In the genomic region with DNA sequence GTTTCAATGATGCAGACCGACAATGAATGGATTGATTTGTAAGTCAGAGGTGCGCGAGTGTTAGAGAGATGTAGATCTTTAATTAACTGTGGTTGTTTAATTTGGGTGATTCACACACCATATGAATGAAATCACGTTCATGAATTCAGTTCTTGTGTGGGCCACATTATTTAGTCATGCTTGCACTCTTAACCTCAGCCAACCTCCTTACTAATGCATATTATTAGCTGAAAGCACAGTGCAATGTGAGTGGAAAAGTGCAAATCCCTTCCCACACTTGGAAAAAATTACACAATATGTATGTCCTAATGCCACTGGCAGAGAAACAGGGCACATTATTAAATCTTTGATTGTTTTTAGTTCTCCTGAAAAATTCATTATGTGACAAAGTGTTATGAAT, we compare ENCODE assay signal across 33 cellular contexts.
DNase-seq lines count a peak whose midpoint lies in the region; ATAC-seq, FAIRE-seq and TF ChIP-seq lines count a peak whose summit lies in the region.
"Had no signal": no experiment of that assay in that cellular context is flagged by ENCODE, and none has a peak within 500 bp of the region (broad histone marks: within the 10 kb centered on the region; RNA-seq: fewer than 3 reads in every experiment).

No MANE protein-coding gene starts in this region.

- DNase-seq in BJ (ENCODE audit: low read depth), result peak; percentile 31
- DNase-seq in IMR-90, result peak; percentile 63
- DNase-seq in epithelial cell of esophagus (ENCODE audit: low read depth), result peak; percentile 60
- peak; percentile 49 for DNase-seq in mesenchymal stem cell
- no peak for DNase-seq in chondrocyte (ENCODE audit: low spot score)
- DNase-seq in cortex of kidney (lab: John Stamatoyannopoulos, UW), result no peak
- DNase-seq in kidney, result no peak
- DNase-seq: activated CD4-positive, alpha-beta T cell treated with anti-CD3 and anti-CD28 coated beads for 48 hours; activated CD8-positive, alpha-beta memory T cell treated with anti-CD3 and anti-CD28 coated beads for 24 hours; activated effector memory CD4-positive, alpha-beta T cell treated with Interleukin-2 at 50 U/mL for 16 hours; activated naive CD8-positive, alpha-beta T cell treated with anti-CD3 and anti-CD28 coated beads for 36 hours; cerebellar nuclear complex; COR-L47; hippocampal formation; KBM-7; MG63; NCI-H2029 treated with DMSO at 0.1 percent for 48 hours; NCI-H2227 treated with DMSO at 0.1 percent for 48 hours; NCI-H526 treated with DMSO at 0.1 percent for 48 hours; right lobe of liver; SHP77; stimulated activated naive CD4-positive, alpha-beta T cell treated with Interleukin-2 at 50 U/mL for 16 hours; WERI-Rb-1 had no signal

- no peak for TF ChIP-seq RAD21 in IMR-90 (IDR thresholded peaks at IDR 0.05; ENCODE audit: low read length)

- no peak for FAIRE-seq in kidney (lab: Jason Lieb, UNC)
- FAIRE-seq: A549, H54, HTR-8/SVneo had no signal

- intact Hi-C loops in IMR-90 (cut with micrococcal nuclease) (no loop called here), kidney (cut with DNase I) (no loop called here)

- no peak overlapping the region for H3K4ac ChIP-seq in IMR-90 (ENCODE audit: low read depth, low read length)
- no peak overlapping the region for H3K4ac ChIP-seq in mesenchymal stem cell (ENCODE audit: low read depth in 1 of 2, low read length in 2 of 2)

- dilution Hi-C loops in IMR-90 (cut with HindIII; ENCODE audit: low sequenced_read_pairs, unreplicated experiment), result no loop called here

- H3K9me3 ChIP-seq in IMR-90 (ENCODE audit: control insufficient read depth, insufficient read depth, low read length) (no peaks in the 10 kb centered on the region; the same call in 1 of the 2 replicates), mesenchymal stem cell (ENCODE audit: control insufficient read depth, low read length) (peaks cover 6% of the 10 kb centered on the region), kidney (ENCODE audit: control insufficient read depth in 1 of 2, low read length in 2 of 2) (no peaks in the 10 kb centered on the region)
- H3K9me3 ChIP-seq: A549, BLaER1, MG63, right lobe of liver, vagina had no signal

- H4K91ac ChIP-seq in IMR-90 (ENCODE audit: insufficient read depth, low read depth, low read length) (no peak overlapping the region), mesenchymal stem cell (ENCODE audit: low read length) (no peak overlapping the region)

- H3K27ac Mint-ChIP-seq in chondrocyte (ENCODE audit: unreplicated experiment), result no peak overlapping the region
- H3K27ac Mint-ChIP-seq: activated naive CD8-positive, alpha-beta T cell treated with anti-CD3 and anti-CD28 coated beads for 36 hours had no signal

- no peak overlapping the region for H2BK20ac ChIP-seq in IMR-90 (ENCODE audit: low read depth, low read length)

- no peak overlapping the region for H3K4me3 Mint-ChIP-seq in chondrocyte (ENCODE audit: unreplicated experiment)
- H3K4me3 Mint-ChIP-seq: activated naive CD8-positive, alpha-beta T cell treated with anti-CD3 and anti-CD28 coated beads for 36 hours had no signal

- H3K14ac ChIP-seq in IMR-90 (replicated peaks; ENCODE audit: low read depth, low read length) (peak overlapping the region; percentile 63; the same call in 1 of the 2 replicates), mesenchymal stem cell (ENCODE audit: low read length in 2 of 2) (no peak overlapping the region)

- H3K36me3 ChIP-seq in BJ (ENCODE audit: control insufficient read depth, insufficient read depth, low read length) (no peaks in the 10 kb centered on the region), IMR-90 (ENCODE audit: control insufficient read depth, insufficient read depth, low read length) (no peaks in the 10 kb centered on the region), mesenchymal stem cell (ENCODE audit: control insufficient read depth in 1 of 2, insufficient read depth in 2 of 2, low read depth in 1 of 2, low read length in 2 of 2) (no peaks in the 10 kb centered on the region), kidney (ENCODE audit: control insufficient read depth in 1 of 2, insufficient read depth in 2 of 2, low read length in 2 of 2) (no peaks in the 10 kb centered on the region)
- H3K36me3 ChIP-seq: ascending aorta, BLaER1, gastroesophageal sphincter, MG63, right lobe of liver, thoracic aorta, vagina, WERI-Rb-1 had no signal

- H4K8ac ChIP-seq in IMR-90 (ENCODE audit: low read depth in 2 of 2, low read length in 2 of 2) (no peak overlapping the region), mesenchymal stem cell (ENCODE audit: low read length) (no peak overlapping the region)

- ATAC-seq in IMR-90 (ENCODE audit: low read depth), result peak; percentile 63
- no peak for ATAC-seq in HG02759 (IDR thresholded peaks at IDR 0.05; ENCODE audit: unreplicated experiment)
- ATAC-seq: A549, gastroesophageal sphincter, left lobe of liver, right lobe of liver had no signal

- no peak for TF ChIP-seq POLR2A in IMR-90 (IDR thresholded peaks at IDR 0.05; ENCODE audit: low read depth, low read length)

- no peak overlapping the region for H2BK120ac ChIP-seq in IMR-90 (ENCODE audit: low read depth, low read length)
- no peak overlapping the region for H2BK120ac ChIP-seq in mesenchymal stem cell (ENCODE audit: low read depth, low read length)

- no peak overlapping the region for H3K18ac ChIP-seq in IMR-90 (ENCODE audit: low read depth, low read length)
- no peak overlapping the region for H3K18ac ChIP-seq in mesenchymal stem cell (ENCODE audit: low read depth in 1 of 2, low read length in 2 of 2)

- BruUV-seq in IMR-90 (replicated peaks; lab: Mats Ljungman, UMichigan), result no TSS peak

- H3K9ac ChIP-seq in IMR-90 (ENCODE audit: low read depth, low read length), result no peak overlapping the region
- H3K9ac ChIP-seq in mesenchymal stem cell (ENCODE audit: low read length), result no peak overlapping the region
- H3K9ac ChIP-seq in kidney (ENCODE audit: low read length in 2 of 2), result no peak overlapping the region
- H3K9ac ChIP-seq: BLaER1 had no signal

- H3K27me3 ChIP-seq in BJ (ENCODE audit: control insufficient read depth, insufficient read depth, low read length), result no peaks in the 10 kb centered on the region
- no peaks in the 10 kb centered on the region for H3K27me3 ChIP-seq in IMR-90 (ENCODE audit: control insufficient read depth, insufficient read depth, low read length)
- H3K27me3 ChIP-seq in mesenchymal stem cell (ENCODE audit: control insufficient read depth in 1 of 2, insufficient read depth in 1 of 2, low read length in 2 of 2), result no peaks in the 10 kb centered on the region
- H3K27me3 ChIP-seq: ascending aorta, BLaER1, gastroesophageal sphincter, MG63, right lobe of liver, vagina had no signal

- H3K4me2 ChIP-seq in IMR-90 (ENCODE audit: low read depth, low read length) (no peak overlapping the region), mesenchymal stem cell (ENCODE audit: low read length, poor library complexity, severe bottlenecking) (no peak overlapping the region)
- H3K4me2 ChIP-seq: A549, BLaER1 had no signal

- H2AK5ac ChIP-seq in IMR-90 (ENCODE audit: low read depth, low read length) (no peak overlapping the region), mesenchymal stem cell (ENCODE audit: low read length, severe bottlenecking) (no peak overlapping the region)

- POLR2A ChIA-PET in BJ (lab: Charles Lee) (no interaction called here), IMR-90 (lab: Charles Lee; ENCODE audit: unreplicated experiment) (no interaction called here)

- H3K9me3 Mint-ChIP-seq in chondrocyte (ENCODE audit: low read depth), result peaks cover 23% of the 10 kb centered on the region

- H2BK15ac ChIP-seq in IMR-90 (ENCODE audit: low read depth, low read length), result no peak overlapping the region
- no peak overlapping the region for H2BK15ac ChIP-seq in mesenchymal stem cell (ENCODE audit: low read depth, poor library complexity, severe bottlenecking)

- peaks cover 3% of the 10 kb centered on the region for H3K27me3 Mint-ChIP-seq in chondrocyte (ENCODE audit: low read depth)
- H3K27me3 Mint-ChIP-seq: activated naive CD8-positive, alpha-beta T cell treated with anti-CD3 and anti-CD28 coated beads for 36 hours had no signal

- TF ChIP-seq CTCF in BJ (IDR thresholded peaks at IDR 0.05; ENCODE audit: insufficient read depth, low read depth, low read length) (no peak), IMR-90 (conservative IDR thresholded peaks at IDR 0.05; ENCODE audit: low read depth, low read length) (no peak), epithelial cell of esophagus (IDR thresholded peaks at IDR 0.05; ENCODE audit: insufficient read depth, low read depth, low read length, missing control alignments) (no peak), chondrocyte (IDR thresholded peaks at IDR 0.05) (no peak), kidney (IDR thresholded peaks at IDR 0.05; ENCODE audit: borderline replicate concordance, extremely low read depth, insufficient read depth) (no peak)

- H3K79me1 ChIP-seq in IMR-90 (ENCODE audit: low read depth in 1 of 2, low read length in 2 of 2) (no peaks in the 10 kb centered on the region), mesenchymal stem cell (replicated peaks; ENCODE audit: low read length, poor library complexity, severe bottlenecking) (no peaks in the 10 kb centered on the region)

- in situ Hi-C loops in IMR-90 (cut with MboI; ENCODE audit: low sequenced_read_pairs), result no loop called here

- H2AFZ ChIP-seq in IMR-90 (replicated peaks; ENCODE audit: low read length, poor library complexity) (no peak overlapping the region), mesenchymal stem cell (ENCODE audit: low read depth, low read length) (no peak overlapping the region)

- H3K23ac ChIP-seq in IMR-90 (ENCODE audit: low read depth, low read length) (no peak overlapping the region), mesenchymal stem cell (ENCODE audit: low read length in 2 of 2) (no peak overlapping the region)

- no peak overlapping the region for H4K5ac ChIP-seq in IMR-90 (ENCODE audit: low read depth, low read length)

- no peaks in the 10 kb centered on the region for H4K20me1 ChIP-seq in IMR-90 (ENCODE audit: insufficient read depth, low read length)
- H4K20me1 ChIP-seq: BLaER1 had no signal

- H3K27ac ChIP-seq in IMR-90 (ENCODE audit: insufficient read depth, low read length) (no peak overlapping the region), mesenchymal stem cell (ENCODE audit: low read length, poor library complexity, severe bottlenecking) (no peak overlapping the region), kidney (ENCODE audit: low read depth in 2 of 2, low read length in 2 of 2) (no peak overlapping the region)
- H3K27ac ChIP-seq: A549, ascending aorta, BLaER1, gastroesophageal sphincter, right lobe of liver, thoracic aorta, vagina, WERI-Rb-1 had no signal

- H2AK9ac ChIP-seq in IMR-90 (replicated peaks; ENCODE audit: low read depth, low read length, poor library complexity), result no peak overlapping the region

- WGBS in IMR-90 (ENCODE audit: extremely low coverage in 2 of 2, insufficient read length in 1 of 2), 2 experiments, result no CpG with 5 or more reads among the region's 4 CpGs
- 20% methylated on average over 1 of the region's 4 CpGs for WGBS in mesenchymal stem cell

- H3K4me1 Mint-ChIP-seq in chondrocyte (ENCODE audit: low read depth), result peaks cover 5% of the 10 kb centered on the region
- H3K4me1 Mint-ChIP-seq: activated naive CD8-positive, alpha-beta T cell treated with anti-CD3 and anti-CD28 coated beads for 36 hours had no signal

- no peaks in the 10 kb centered on the region for H3K4me1 ChIP-seq in IMR-90 (ENCODE audit: control insufficient read depth, insufficient read depth, low read length)
- H3K4me1 ChIP-seq in mesenchymal stem cell (ENCODE audit: control insufficient read depth, insufficient read depth, low read depth, low read length), result no peaks in the 10 kb centered on the region
- no peaks in the 10 kb centered on the region for H3K4me1 ChIP-seq in kidney (ENCODE audit: control insufficient read depth in 1 of 2, insufficient read depth in 1 of 2, low read depth in 1 of 2, low read length in 2 of 2)
- H3K4me1 ChIP-seq: A549, ascending aorta, BLaER1, gastroesophageal sphincter, vagina had no signal

- H3K4me3 ChIP-seq in BJ (ENCODE audit: low read depth, low read length), result no peak overlapping the region
- no peak overlapping the region for H3K4me3 ChIP-seq in IMR-90 (ENCODE audit: insufficient read depth, low read depth, low read length)
- H3K4me3 ChIP-seq in epithelial cell of esophagus (ENCODE audit: low read length), result no peak overlapping the region
- H3K4me3 ChIP-seq in mesenchymal stem cell (ENCODE audit: insufficient read depth in 1 of 2, low read depth in 1 of 2, low read length in 2 of 2), result no peak overlapping the region
- H3K4me3 ChIP-seq in kidney (ENCODE audit: low read length in 2 of 2), result no peak overlapping the region
- H3K4me3 ChIP-seq: A549, ascending aorta, BLaER1, gastroesophageal sphincter, MG63, right lobe of liver, thoracic aorta, vagina had no signal

- no peak overlapping the region for H3K56ac ChIP-seq in IMR-90 (ENCODE audit: extremely low read depth, insufficient read depth, low read length)

- CTCF ChIA-PET in BJ (lab: Yijun Ruan, JAX) (no interaction called here), IMR-90 (lab: Yijun Ruan, JAX) (no interaction called here)

- H3K36me3 Mint-ChIP-seq in chondrocyte (ENCODE audit: low read depth), result peaks cover 13% of the 10 kb centered on the region
- H3K36me3 Mint-ChIP-seq: activated naive CD8-positive, alpha-beta T cell treated with anti-CD3 and anti-CD28 coated beads for 36 hours had no signal

- H3K9me1 ChIP-seq in IMR-90 (ENCODE audit: insufficient read depth, low read length), result no peaks in the 10 kb centered on the region

- peak overlapping the region; percentile 39 for H2BK5ac ChIP-seq in IMR-90 (ENCODE audit: low read depth, low read length, poor library complexity, severe bottlenecking)
- H2BK5ac ChIP-seq in mesenchymal stem cell (ENCODE audit: low read depth, low read length, poor library complexity, severe bottlenecking), result no peak overlapping the region

- H2BK12ac ChIP-seq in mesenchymal stem cell (ENCODE audit: low read length in 2 of 2), result no peak overlapping the region

Comparison
In these comparisons a context has a peak if more than half of its experiments do, and no peak if none do; other contexts are left out.
1. DNase-seq: peak in BJ (single experiment), IMR-90 (single experiment), epithelial cell of esophagus (single experiment) and mesenchymal stem cell (single experiment); none in chondrocyte (single experiment), cortex of kidney (single experiment) and kidney (single experiment).